28 cellular contexts compared by ENCODE assay signal in genomic region chr10:126955934-126956711, GRCh38. TPM values are rescaled to one million over a fixed set of nuclear protein-coding genes. Genes with fewer than 3 reads are reported as not detected.
DNase-seq lines count a peak whose midpoint lies in the region; ATAC-seq, FAIRE-seq and TF ChIP-seq lines count a peak whose summit lies in the region.
"Had no signal": no experiment of that assay in that cellular context is flagged by ENCODE, and none has a peak within 500 bp of the region (broad histone marks: within the 10 kb centered on the region; RNA-seq: fewer than 3 reads in every experiment).

No MANE protein-coding gene starts in this region.

- H3K27ac ChIP-seq in GM23248, result no peak overlapping the region
- H3K27ac ChIP-seq in keratinocyte (ENCODE audit: control insufficient read depth, insufficient read depth, low read length), result peak overlapping the region; percentile 18
- H3K27ac ChIP-seq: heart right ventricle, lower lobe of right lung, parathyroid adenoma had no signal

- H3K79me2 ChIP-seq in GM23248 (ENCODE audit: insufficient read depth) (peaks cover 98% of the 10 kb centered on the region), keratinocyte (ENCODE audit: control insufficient read depth, insufficient read depth, low read length) (peaks cover 88% of the 10 kb centered on the region)

- H3K4me3 ChIP-seq in GM23248 (no peak overlapping the region), keratinocyte (ENCODE audit: control insufficient read depth in 2 of 3, extremely low read depth in 1 of 3, insufficient read depth in 2 of 3, low read depth in 1 of 3, low read length in 3 of 3) (no peak overlapping the region)
- H3K4me3 ChIP-seq: heart right ventricle, lower lobe of right lung, tibial nerve had no signal

- H2AFZ ChIP-seq in GM23248 (no peak overlapping the region), keratinocyte (ENCODE audit: control insufficient read depth, low read length) (peak overlapping the region; percentile 10)
- H2AFZ ChIP-seq: parathyroid adenoma had no signal

- in situ Hi-C loops in GM23248 (cut with MboI), result no loop called here
- in situ Hi-C loops in GM13977 (cut with MboI; ENCODE audit: low pct_unique_long_range_greater_than_20kb, low sequenced_read_pairs, unreplicated experiment), result no loop called here

- H3K4me2 ChIP-seq in GM23248 (ENCODE audit: unreplicated experiment) (no peak overlapping the region), keratinocyte (ENCODE audit: control insufficient read depth, extremely low read depth, insufficient read depth, low read depth, low read length) (peak overlapping the region; percentile 22)

- DNase-seq in GM23248 (peak; percentile 13), anterior cingulate cortex (lab: John Stamatoyannopoulos, UW) (peak in 38 of 58 donors; percentile 7 to 74 (median 43)), keratinocyte (ENCODE audit: low read depth, low spot score) (no peak), pons (ENCODE audit: low spot score) (peak; percentile 80), GM13977 (ENCODE audit: low spot score) (no peak), DMS53 treated with DMSO at 0.1 percent for 48 hours (lab: John Stamatoyannopoulos, UW; ENCODE audit: unreplicated experiment) (no peak)
- DNase-seq in effector CD4-positive, alpha-beta T cell, result no peak
- DNase-seq: activated CD4-positive, CD25-positive, alpha-beta regulatory T cell; activated CD8-positive, alpha-beta T cell treated with anti-CD3 and anti-CD28 coated beads, Interleukin-2, amount 10 ng/mL, durations not matched to agents 7 days and 5 days; activated naive CD4-positive, alpha-beta T cell; activated T-cell treated with anti-CD3 and anti-CD28 coated beads, Interleukin-2, amount 50 U/mL, for 1 hour; amniotic stem cell; cerebellar nuclear complex; DMS79 treated with DMSO at 0.1 percent for 48 hours; effector memory CD8-positive, alpha-beta T cell; heart right ventricle; HFFc6; immature natural killer cell; lower lobe of right lung; naive B cell; stimulated activated CD4-positive, alpha-beta T cell treated with anti-CD3 and anti-CD28 coated beads, Interleukin-2, amount 100 ng/mL, for 24 hours; stimulated activated naive B cell treated with anti-CD40 and anti-IgM and Interleukin-4, amounts not matched to agents 10 μg/mL and 1 μg/mL and 100 μg/mL, for 72 hours; T1000 had no signal

- TF ChIP-seq CTCF in keratinocyte (optimal IDR thresholded peaks at IDR 0.05 in 1 of 3, IDR thresholded peaks at IDR 0.05 in 1 of 3, conservative IDR thresholded peaks at IDR 0.05 in 1 of 3; ENCODE audit: extremely low read depth in 1 of 3, insufficient read depth in 2 of 3, low read length in 3 of 3) (no peak), GM13977 (IDR thresholded peaks at IDR 0.05; ENCODE audit: extremely low read depth, insufficient read depth, missing control alignments) (no peak)

- FAIRE-seq in keratinocyte (lab: Jason Lieb, UNC), result no peak
- FAIRE-seq: GM12892 had no signal

- no peak for ATAC-seq in GM18517 (IDR thresholded peaks at IDR 0.05; ENCODE audit: unreplicated experiment)
- ATAC-seq: activated CD8-positive, alpha-beta T cell treated with anti-CD3 and anti-CD28 coated beads, Interleukin-2, amount 10 ng/mL, durations not matched to agents 7 days and 5 days; effector memory CD8-positive, alpha-beta T cell; lower lobe of right lung; SK-N-SH treated with all-trans-retinoic acid at 6 μM for 48 hours; stimulated activated naive B cell treated with anti-CD40 and anti-IgM and Interleukin-4, amounts not matched to agents 10 μg/mL and 1 μg/mL and 100 μg/mL, for 72 hours had no signal

- no peaks in the 10 kb centered on the region for H3K9me3 ChIP-seq in GM23248 (ENCODE audit: low read depth)
- H3K9me3 ChIP-seq in keratinocyte (ENCODE audit: control insufficient read depth, low read depth, low read length), result peaks cover 2% of the 10 kb centered on the region
- H3K9me3 ChIP-seq: lower lobe of right lung, tibial nerve had no signal

- peaks cover 8% of the 10 kb centered on the region; the same call in 1 of the 2 replicates for H4K20me1 ChIP-seq in GM23248 (ENCODE audit: insufficient read depth)
- H4K20me1 ChIP-seq in keratinocyte (ENCODE audit: control insufficient read depth, extremely low read depth, insufficient read depth, low read length), result peaks cover 8% of the 10 kb centered on the region

- H3K4me1 ChIP-seq in GM23248 (ENCODE audit: insufficient read depth) (no peaks in the 10 kb centered on the region), keratinocyte (ENCODE audit: control insufficient read depth, extremely low read depth, insufficient read depth, low read length) (peaks cover 19% of the 10 kb centered on the region)
- H3K4me1 ChIP-seq: lower lobe of right lung, parathyroid adenoma had no signal

- dilution Hi-C loops in keratinocyte (cut with MboI; ENCODE audit: extremely low pct_ligation_motif_present, low sequenced_read_pairs), result no loop called here

- H3F3A ChIP-seq in GM23248 (ENCODE audit: insufficient read depth), result no peaks in the 10 kb centered on the region

- H3K36me3 ChIP-seq in GM23248 (ENCODE audit: low read depth), result no peaks in the 10 kb centered on the region
- H3K36me3 ChIP-seq in keratinocyte (ENCODE audit: control insufficient read depth in 2 of 2, extremely low read depth in 1 of 2, insufficient read depth in 2 of 2, low read length in 2 of 2), result peaks cover 0 to 4% of the 10 kb centered on the region in 2 experiments
- H3K36me3 ChIP-seq: heart right ventricle, lower lobe of right lung, tibial nerve had no signal

- no peaks in the 10 kb centered on the region for H3K9me2 ChIP-seq in GM23248 (ENCODE audit: insufficient read depth)

- WGBS in GM23248 (ENCODE audit: low coverage in 1 of 2, low lambda C conversion rate in 2 of 2, missing lambda C conversion rate in 2 of 2), 2 experiments, result 54 to 56% methylated on average over 15 to 16 of the region's 16 CpGs

- H3K9me1 ChIP-seq in keratinocyte (ENCODE audit: control insufficient read depth, extremely low read depth, insufficient read depth, low read length), result peaks cover 2% of the 10 kb centered on the region

- H3K27me3 ChIP-seq in GM23248 (replicated peaks; ENCODE audit: insufficient read depth), result no peaks in the 10 kb centered on the region
- no peaks in the 10 kb centered on the region for H3K27me3 ChIP-seq in keratinocyte (ENCODE audit: control insufficient read depth, extremely low read depth, insufficient read depth, low read length)
- H3K27me3 ChIP-seq: heart right ventricle, tibial nerve had no signal

- H3K9ac ChIP-seq in GM23248, result no peak overlapping the region; the same call in 1 of the 2 replicates
- peak overlapping the region; percentile 1 for H3K9ac ChIP-seq in keratinocyte (ENCODE audit: control insufficient read depth, extremely low read depth, insufficient read depth, low read length)
- H3K9ac ChIP-seq: parathyroid adenoma had no signal

RNA-seq across cellular contexts. Expression of gene DOCK1, which starts 50.9 kb away (rescaled TPM):
- total RNA-seq in GM23248 (2014; rRNA removed; shearing (Covaris generic)), result 39.1 and 45.6 TPM in 2 replicates
- polyA plus RNA-seq in GM23248 (2016; fragmentation: Nextera tagmentation; extraction: Ambion mirVana) (21.2 and 22.8 TPM in 2 replicates), keratinocyte (10.1 to 15.7 TPM (median 15.2 TPM) in 3 replicates)
- polyA plus RNA-seq in keratinocyte (2011; ENCODE audit: low read depth), result 17.7 TPM
- 16.4 and 20.1 TPM in 2 replicates for polyA plus RNA-seq in keratinocyte (2011; cell fraction: cytosol; rRNA removed)
- 40.2 and 41.7 TPM in 2 replicates for polyA plus RNA-seq in keratinocyte (2011; cell fraction: nucleus; rRNA removed)
- 12.3 and 27.6 TPM in 2 replicates for polyA plus RNA-seq in keratinocyte (2012; ENCODE audit: low replicate concordance)
- polyA minus RNA-seq in keratinocyte, result 58.0 to 84.6 TPM (median 80.5 TPM) in 3 replicates
- polyA minus RNA-seq in keratinocyte (2011; cell fraction: cytosol; rRNA and poly(A)+ RNA removed), result 33.0 TPM
- polyA minus RNA-seq in keratinocyte (2011; cell fraction: nucleus; rRNA and poly(A)+ RNA removed), result 38.6 and 75.1 TPM in 2 replicates
- total RNA-seq: activated CD8-positive, alpha-beta T cell treated with anti-CD3 and anti-CD28 coated beads, Interleukin-2, amount 10 ng/mL, durations not matched to agents 7 days and 5 days had no signal

Comparison
In these comparisons a context has a peak if more than half of its experiments do, and no peak if none do; other contexts are left out.
1. DNase-seq: peak in GM23248 (single experiment), anterior cingulate cortex (38 of 58) and pons (single experiment); none in keratinocyte (single experiment), GM13977 (single experiment), DMS53 treated with DMSO at 0.1 percent for 48 hours (single experiment) and effector CD4-positive, alpha-beta T cell (single experiment).